In the genomic region with DNA sequence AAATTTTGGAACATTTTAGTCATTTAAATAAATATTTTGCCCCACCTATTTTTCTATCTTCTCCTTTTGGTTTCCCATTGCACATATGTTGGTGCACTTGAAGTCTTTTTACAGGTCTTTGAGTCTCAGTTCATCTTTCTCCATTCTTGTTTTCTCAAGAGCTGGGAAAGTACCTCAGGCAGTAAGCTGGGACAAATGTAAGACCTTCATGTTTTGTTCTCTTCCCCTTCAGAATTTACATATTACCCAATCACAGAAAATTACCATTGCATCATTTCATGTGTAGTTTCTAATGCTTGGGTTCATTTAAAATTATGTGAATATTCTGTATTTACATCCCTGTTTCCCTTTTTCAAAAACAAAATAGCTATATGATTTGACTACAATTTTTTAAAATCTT, we compare ENCODE assay signal across 25 cellular contexts.
A peak's percentile ranks its signal among the peaks of the same experiment; 100 is the strongest.
DNase-seq lines count a peak whose midpoint lies in the region; ATAC-seq and TF ChIP-seq lines count a peak whose summit lies in the region.
"Had no signal": no experiment of that assay in that cellular context is flagged by ENCODE, and none has a peak within 500 bp of the region (broad histone marks: within the 10 kb centered on the region; RNA-seq: fewer than 3 reads in every experiment).

No MANE protein-coding gene starts in this region.

- H3K4me3 ChIP-seq in breast epithelium, result no peak overlapping the region
- H3K4me3 ChIP-seq: esophagus squamous epithelium, HAP-1, psoas muscle, SJSA1 had no signal

- no peaks in the 10 kb centered on the region for H3K9me3 ChIP-seq in breast epithelium
- H3K9me3 ChIP-seq: BE2C, Caco-2, esophagus squamous epithelium, HAP-1, psoas muscle, SJSA1 had no signal

- peak; percentile 82 for ATAC-seq in GM21717 (IDR thresholded peaks at IDR 0.05; ENCODE audit: unreplicated experiment)
- peak; percentile 76 for ATAC-seq in HG03432 (IDR thresholded peaks at IDR 0.05; ENCODE audit: unreplicated experiment)
- ATAC-seq: left cardiac atrium; psoas muscle; stimulated activated naive CD8-positive, alpha-beta T cell treated with anti-CD3 and anti-CD28 coated beads, Interleukin-15, amount 100 ng/mL, for 72 hours; T-helper 17 cell had no signal

- no peak for TF ChIP-seq CTCF in MCF 10A (IDR thresholded peaks at IDR 0.05; ENCODE audit: unreplicated experiment)
- TF ChIP-seq CTCF in breast epithelium (IDR thresholded peaks at IDR 0.05), result no peak

- POLR2A ChIA-PET in MCF 10A (lab: Yijun Ruan, JAX), result interaction anchor here (0.7 kb wide), 1 partner anchor 136 kb away, joined by 3 read pairs; no protein-coding TSS in a partner anchor

- H3K4me3 Mint-ChIP-seq in MCF 10A (ENCODE audit: unreplicated experiment), result no peak overlapping the region
- H3K4me3 Mint-ChIP-seq: nephron; stimulated activated naive CD8-positive, alpha-beta T cell treated with anti-CD3 and anti-CD28 coated beads, Interleukin-15, amount 100 ng/mL, for 72 hours; T-helper 17 cell; type B pancreatic cell had no signal

- no peaks in the 10 kb centered on the region for H3K27me3 ChIP-seq in breast epithelium
- H3K27me3 ChIP-seq: BE2C, esophagus squamous epithelium, SJSA1 had no signal

- no peak overlapping the region for H3K27ac ChIP-seq in breast epithelium
- H3K27ac ChIP-seq: esophagus squamous epithelium, psoas muscle, SJSA1, WERI-Rb-1 had no signal

- DNase-seq in MCF 10A (ENCODE audit: unreplicated experiment) (peak; percentile 32), breast epithelium (ENCODE audit: low spot score in 2 of 2) (no peak), NCI-H1105 (lab: John Stamatoyannopoulos, UW) (no peak), NCI-H2081 treated with DMSO at 0.1 percent for 48 hours (lab: John Stamatoyannopoulos, UW) (no peak), mucosa of gallbladder (ENCODE audit: low spot score) (no peak), glomerular visceral epithelial cell (ENCODE audit: extremely low spot score) (no peak)
- DNase-seq: activated CD4-positive, alpha-beta T cell treated with anti-CD3 and anti-CD28 coated beads, Interleukin-2, amount 50 U/mL, for 4 hours; BE2C; Caco-2; central memory CD4-positive, alpha-beta T cell; esophagus squamous epithelium; left cardiac atrium; NCI-H2227 treated with DMSO at 0.1 percent for 48 hours; psoas muscle; small intestine; stimulated activated CD4-positive, alpha-beta T cell treated with anti-CD3 and anti-CD28 coated beads, Interleukin-2, amount 100 ng/mL, for 48 hours; stimulated activated naive CD8-positive, alpha-beta T cell treated with anti-CD3 and anti-CD28 coated beads, Interleukin-15, amount 100 ng/mL, for 72 hours; T-helper 17 cell had no signal

- no peaks in the 10 kb centered on the region for H3K9me3 Mint-ChIP-seq in MCF 10A (ENCODE audit: unreplicated experiment)
- H3K9me3 Mint-ChIP-seq: nephron, type B pancreatic cell had no signal

- no peaks in the 10 kb centered on the region for H3K4me1 Mint-ChIP-seq in MCF 10A (ENCODE audit: insufficient read depth, unreplicated experiment)
- H3K4me1 Mint-ChIP-seq: nephron; stimulated activated naive CD8-positive, alpha-beta T cell treated with anti-CD3 and anti-CD28 coated beads, Interleukin-15, amount 100 ng/mL, for 72 hours; T-helper 17 cell had no signal

- H3K27ac Mint-ChIP-seq in MCF 10A (ENCODE audit: low read depth, unreplicated experiment), result no peak overlapping the region
- H3K27ac Mint-ChIP-seq: nephron; stimulated activated naive CD8-positive, alpha-beta T cell treated with anti-CD3 and anti-CD28 coated beads, Interleukin-15, amount 100 ng/mL, for 72 hours; T-helper 17 cell; type B pancreatic cell had no signal

- no peaks in the 10 kb centered on the region for H3K27me3 Mint-ChIP-seq in MCF 10A (ENCODE audit: insufficient read depth, unreplicated experiment)
- H3K27me3 Mint-ChIP-seq: stimulated activated naive CD8-positive, alpha-beta T cell treated with anti-CD3 and anti-CD28 coated beads, Interleukin-15, amount 100 ng/mL, for 72 hours; T-helper 17 cell; type B pancreatic cell had no signal

- H3K36me3 ChIP-seq in breast epithelium, result no peaks in the 10 kb centered on the region
- H3K36me3 ChIP-seq: BE2C, esophagus squamous epithelium, HAP-1, SJSA1, WERI-Rb-1 had no signal

- intact Hi-C loops in MCF 10A (cut with micrococcal nuclease) (no loop called here), breast epithelium (cut with DNase I; ENCODE audit: low total_unique reads) (no loop called here)

- no peaks in the 10 kb centered on the region for H3K4me1 ChIP-seq in breast epithelium
- H3K4me1 ChIP-seq: BE2C, Caco-2, esophagus squamous epithelium, HAP-1, psoas muscle, SJSA1 had no signal

- CTCF ChIA-PET in MCF 10A (lab: Yijun Ruan, JAX), result no interaction called here

- no peaks in the 10 kb centered on the region for H3K36me3 Mint-ChIP-seq in MCF 10A (ENCODE audit: insufficient read depth, unreplicated experiment)
- H3K36me3 Mint-ChIP-seq: type B pancreatic cell had no signal

- no peak for TF ChIP-seq POLR2A in breast epithelium (IDR thresholded peaks at IDR 0.05)

- no TSS peak for BruUV-seq in MCF 10A (replicated peaks; lab: Mats Ljungman, UMichigan)
